39 cellular contexts compared by ENCODE assay signal in the genomic region with DNA sequence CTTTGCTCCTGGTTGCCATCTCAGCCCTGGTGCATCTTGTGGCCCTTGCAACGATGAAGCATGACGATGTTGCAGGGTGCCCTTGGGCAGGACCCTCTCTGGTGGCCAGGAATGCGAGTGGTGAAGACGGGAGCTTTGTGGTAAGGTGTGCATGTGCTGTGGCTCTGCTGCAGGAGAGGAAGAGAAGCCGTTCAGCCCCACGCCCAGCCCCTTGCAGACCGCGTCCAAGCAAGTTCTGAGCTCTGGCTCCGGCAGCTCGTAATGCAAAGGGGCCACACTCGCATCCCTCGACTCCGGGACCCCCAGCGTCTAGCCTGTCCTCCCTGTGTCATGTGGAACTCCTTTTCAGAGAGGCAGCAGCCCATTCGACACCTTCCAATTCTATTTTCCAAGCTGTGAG. TPM values are rescaled to one million over a fixed set of nuclear protein-coding genes. Genes with fewer than 3 reads are reported as not detected.
"Had no signal": no experiment of that assay in that cellular context is flagged by ENCODE, and none has a peak within 500 bp of the region (broad histone marks: within the 10 kb centered on the region; RNA-seq: fewer than 3 reads in every experiment).

No MANE protein-coding gene starts in this region.

- H3K4me3 Mint-ChIP-seq: activated B cell treated with CpG ODN at 0.5 μM for 24 hours; activated CD4-positive, alpha-beta memory T cell treated with anti-CD3 and anti-CD28 coated beads for 36 hours; activated CD4-positive, alpha-beta T cell treated with anti-CD3 and anti-CD28 coated beads, Interleukin-2, amount 10 ng/mL, durations not matched to agents 24 days and 14 days; activated CD8-positive, alpha-beta T cell treated with anti-CD3 and anti-CD28 coated beads for 36 hours; activated naive CD4-positive, alpha-beta T cell treated with anti-CD3 and anti-CD28 coated beads for 36 hours; activated naive CD8-positive, alpha-beta T cell treated with anti-CD3 and anti-CD28 coated beads for 36 hours; activated T-cell treated with anti-CD3 and anti-CD28 coated beads, Interleukin-2, amount 50 U/mL, for 4 hours; activated T-cell treated with anti-CD3 and anti-CD28 coated beads, Interleukin-2, amount 50 U/mL, for 72 hours; activated T-helper 1 cell treated with anti-CD3 and anti-CD28 coated beads, Interleukin-12 subunit alpha, Interleukin-12 subunit beta, Interleukin-2, Interleukin-4 antibody, amounts not matched to agents 30 ng/mL and 10 ng/mL and 1 ng/mL, durations not matched to agents 14 hours and 24 hours and 36 hours; activated T-helper 17 cell treated with anti-CD3 and anti-CD28 coated beads, Interleukin-2, amount 50 U/mL, for 72 hours; T-helper 1 cell treated with Interleukin-12 subunit alpha and Interleukin-12 subunit beta and Interleukin-4 antibody, amounts not matched to agents 30 μg/mL and 1 μg/mL, for 36 hours; T-helper 2 cell treated with Interferon-gamma antibody and Interleukin-4, amounts not matched to agents 5 μg/mL and 100 μg/mL, for 36 hours had no signal

- H3K4me1 Mint-ChIP-seq: activated B cell treated with CpG ODN at 0.5 μM for 24 hours; activated CD4-positive, alpha-beta T cell treated with anti-CD3 and anti-CD28 coated beads, Interleukin-2, amount 10 ng/mL, durations not matched to agents 24 days and 14 days; activated naive CD8-positive, alpha-beta T cell treated with anti-CD3 and anti-CD28 coated beads for 36 hours; activated T-helper 17 cell treated with anti-CD3 and anti-CD28 coated beads, Interleukin-2, amount 50 U/mL, for 72 hours had no signal

- H3K27ac Mint-ChIP-seq: activated B cell treated with CpG ODN at 0.5 μM for 24 hours; activated CD4-positive, alpha-beta memory T cell treated with anti-CD3 and anti-CD28 coated beads for 36 hours; activated CD4-positive, alpha-beta T cell treated with anti-CD3 and anti-CD28 coated beads, Interleukin-2, amount 10 ng/mL, durations not matched to agents 24 days and 14 days; activated CD8-positive, alpha-beta T cell treated with anti-CD3 and anti-CD28 coated beads for 36 hours; activated naive CD4-positive, alpha-beta T cell treated with anti-CD3 and anti-CD28 coated beads for 36 hours; activated naive CD4-positive, alpha-beta T cell treated with anti-CD3 and anti-CD28 coated beads, Interleukin-2, amount 50 U/mL, for 72 hours; activated naive CD8-positive, alpha-beta T cell treated with anti-CD3 and anti-CD28 coated beads for 36 hours; activated T-cell treated with anti-CD3 and anti-CD28 coated beads, Interleukin-2, amount 50 U/mL, for 72 hours; activated T-helper 1 cell treated with anti-CD3 and anti-CD28 coated beads, Interleukin-12 subunit alpha, Interleukin-12 subunit beta, Interleukin-2, Interleukin-4 antibody, amounts not matched to agents 30 ng/mL and 10 ng/mL and 1 ng/mL, durations not matched to agents 14 hours and 24 hours and 36 hours; activated T-helper 17 cell treated with anti-CD3 and anti-CD28 coated beads, Interleukin-2, amount 50 U/mL, for 72 hours; T-helper 1 cell treated with Interleukin-12 subunit alpha and Interleukin-12 subunit beta and Interleukin-4 antibody, amounts not matched to agents 30 μg/mL and 1 μg/mL, for 36 hours; T-helper 2 cell treated with Interferon-gamma antibody and Interleukin-4, amounts not matched to agents 5 μg/mL and 100 μg/mL, for 36 hours had no signal

- FAIRE-seq: astrocyte, TTC549 had no signal

- H3K36me3 Mint-ChIP-seq: activated CD4-positive, alpha-beta memory T cell treated with anti-CD3 and anti-CD28 coated beads for 36 hours; activated naive CD4-positive, alpha-beta T cell treated with anti-CD3 and anti-CD28 coated beads, Interleukin-2, amount 50 U/mL, for 72 hours; activated naive CD8-positive, alpha-beta T cell treated with anti-CD3 and anti-CD28 coated beads for 36 hours had no signal

- H3K4me3 ChIP-seq: adrenal gland, body of pancreas, breast epithelium had no signal

- H3K27ac ChIP-seq: adrenal gland, body of pancreas, brain microvascular endothelial cell, breast epithelium, VCaP had no signal

- H3K9me3 ChIP-seq: adrenal gland, body of pancreas, breast epithelium had no signal

- H3K4me1 ChIP-seq: adrenal gland, body of pancreas, breast epithelium had no signal

- H3K27me3 ChIP-seq: adrenal gland, body of pancreas, brain microvascular endothelial cell had no signal

- H3K36me3 ChIP-seq: adrenal gland, brain microvascular endothelial cell, breast epithelium had no signal

- DNase-seq: activated B cell treated with CpG ODN at 0.5 μM for 24 hours; activated CD4-positive, alpha-beta memory T cell treated with anti-CD3 and anti-CD28 coated beads for 36 hours; activated CD4-positive, alpha-beta T cell treated with anti-CD3 and anti-CD28 coated beads for 4 hours; activated CD4-positive, alpha-beta T cell treated with anti-CD3 and anti-CD28 coated beads, Interleukin-2, amount 10 ng/mL, durations not matched to agents 24 days and 14 days; activated CD4-positive, alpha-beta T cell treated with anti-CD3 and anti-CD28 coated beads, Interleukin-2, amount 50 U/mL, for 1 hour; activated CD4-positive, alpha-beta T cell treated with anti-CD3 and anti-CD28 coated beads, Interleukin-2, amount 50 U/mL, for 4 hours; activated CD4-positive, CD25-positive, alpha-beta regulatory T cell treated with anti-CD3 and anti-CD28 coated beads, Interleukin-2, amount 50 U/mL, for 72 hours; activated CD8-positive, alpha-beta memory T cell treated with anti-CD3 and anti-CD28 coated beads, Interleukin-2, amount 50 U/mL, for 4 hours; activated CD8-positive, alpha-beta T cell treated with anti-CD3 and anti-CD28 coated beads for 36 hours; activated effector memory CD4-positive, alpha-beta T cell treated with anti-CD3 and anti-CD28 coated beads, Interleukin-2, amount 50 U/mL, for 16 hours; activated gamma-delta T cell treated with Interleukin-2 at 50 U/mL for 16 hours; activated naive CD4-positive, alpha-beta T cell; activated naive CD4-positive, alpha-beta T cell treated with anti-CD3 and anti-CD28 coated beads for 36 hours; activated naive CD4-positive, alpha-beta T cell treated with anti-CD3 and anti-CD28 coated beads, Interleukin-2, amount 50 U/mL, for 16 hours; activated naive CD8-positive, alpha-beta T cell treated with anti-CD3 and anti-CD28 coated beads for 36 hours; activated T-cell treated with anti-CD3 and anti-CD28 coated beads for 4 hours; activated T-cell treated with anti-CD3 and anti-CD28 coated beads, Interleukin-2, amount 50 U/mL, for 1 hour; activated T-cell treated with anti-CD3 and anti-CD28 coated beads, Interleukin-2, amount 50 U/mL, for 4 hours; activated T-cell treated with anti-CD3 and anti-CD28 coated beads, Interleukin-2, amount 50 U/mL, for 72 hours; adrenal gland; amniotic stem cell; body of pancreas; brain microvascular endothelial cell; central memory CD4-positive, alpha-beta T cell; T-helper 1 cell; T-helper 2 cell; T-helper 9 cell had no signal

- H3K9me3 Mint-ChIP-seq: activated CD4-positive, alpha-beta memory T cell treated with anti-CD3 and anti-CD28 coated beads for 36 hours; activated CD4-positive, alpha-beta T cell treated with anti-CD3 and anti-CD28 coated beads, Interleukin-2, amount 10 ng/mL, durations not matched to agents 24 days and 14 days; activated CD8-positive, alpha-beta T cell treated with anti-CD3 and anti-CD28 coated beads for 36 hours; activated naive CD4-positive, alpha-beta T cell treated with anti-CD3 and anti-CD28 coated beads for 36 hours; activated naive CD8-positive, alpha-beta T cell treated with anti-CD3 and anti-CD28 coated beads for 36 hours; activated T-cell treated with anti-CD3 and anti-CD28 coated beads, Interleukin-2, amount 50 U/mL, for 4 hours; activated T-cell treated with anti-CD3 and anti-CD28 coated beads, Interleukin-2, amount 50 U/mL, for 72 hours; activated T-helper 1 cell treated with anti-CD3 and anti-CD28 coated beads, Interleukin-12 subunit alpha, Interleukin-12 subunit beta, Interleukin-2, Interleukin-4 antibody, amounts not matched to agents 30 ng/mL and 10 ng/mL and 1 ng/mL, durations not matched to agents 14 hours and 24 hours and 36 hours; activated T-helper 17 cell treated with anti-CD3 and anti-CD28 coated beads, Interleukin-2, amount 50 U/mL, for 72 hours; T-helper 2 cell treated with Interferon-gamma antibody and Interleukin-4, amounts not matched to agents 5 μg/mL and 100 μg/mL, for 36 hours had no signal

RNA-seq across cellular contexts. Expression of a gene that starts 21.0 kb away (rescaled TPM):
- total RNA-seq: activated B cell treated with CpG ODN at 0.5 μM for 24 hours; activated CD4-positive, alpha-beta memory T cell treated with anti-CD3 and anti-CD28 coated beads for 36 hours; activated CD4-positive, alpha-beta T cell treated with anti-CD3 and anti-CD28 coated beads, Interleukin-2, amount 10 ng/mL, durations not matched to agents 24 days and 14 days; activated CD8-positive, alpha-beta memory T cell treated with anti-CD3 and anti-CD28 coated beads for 36 hours; activated CD8-positive, alpha-beta T cell treated with anti-CD3 and anti-CD28 coated beads for 36 hours; activated naive CD4-positive, alpha-beta T cell treated with anti-CD3 and anti-CD28 coated beads for 36 hours; activated naive CD4-positive, alpha-beta T cell treated with anti-CD3 and anti-CD28 coated beads, Interleukin-2, amount 50 U/mL, for 72 hours; activated naive CD8-positive, alpha-beta T cell treated with anti-CD3 and anti-CD28 coated beads for 36 hours; activated T-cell treated with anti-CD3 and anti-CD28 coated beads, Interleukin-2, amount 50 U/mL, for 4 hours; activated T-cell treated with anti-CD3 and anti-CD28 coated beads, Interleukin-2, amount 50 U/mL, for 72 hours; activated T-helper 1 cell treated with anti-CD3 and anti-CD28 coated beads, Interleukin-12 subunit alpha, Interleukin-12 subunit beta, Interleukin-2, Interleukin-4 antibody, amounts not matched to agents 30 ng/mL and 10 ng/mL and 1 ng/mL, durations not matched to agents 14 hours and 24 hours and 36 hours; activated T-helper 17 cell treated with anti-CD3 and anti-CD28 coated beads, Interleukin-2, amount 50 U/mL, for 72 hours; aorta; astrocyte; body of pancreas; breast epithelium; cardiac septum had no signal

RNA-seq across cellular contexts. Expression of a gene that starts 33.9 kb away (rescaled TPM):
- total RNA-seq: activated B cell treated with CpG ODN at 0.5 μM for 24 hours; activated CD4-positive, alpha-beta memory T cell treated with anti-CD3 and anti-CD28 coated beads for 36 hours; activated CD4-positive, alpha-beta T cell treated with anti-CD3 and anti-CD28 coated beads, Interleukin-2, amount 10 ng/mL, durations not matched to agents 24 days and 14 days; activated CD8-positive, alpha-beta memory T cell treated with anti-CD3 and anti-CD28 coated beads for 36 hours; activated CD8-positive, alpha-beta T cell treated with anti-CD3 and anti-CD28 coated beads for 36 hours; activated naive CD4-positive, alpha-beta T cell treated with anti-CD3 and anti-CD28 coated beads for 36 hours; activated naive CD4-positive, alpha-beta T cell treated with anti-CD3 and anti-CD28 coated beads, Interleukin-2, amount 50 U/mL, for 72 hours; activated naive CD8-positive, alpha-beta T cell treated with anti-CD3 and anti-CD28 coated beads for 36 hours; activated T-cell treated with anti-CD3 and anti-CD28 coated beads, Interleukin-2, amount 50 U/mL, for 4 hours; activated T-cell treated with anti-CD3 and anti-CD28 coated beads, Interleukin-2, amount 50 U/mL, for 72 hours; activated T-helper 1 cell treated with anti-CD3 and anti-CD28 coated beads, Interleukin-12 subunit alpha, Interleukin-12 subunit beta, Interleukin-2, Interleukin-4 antibody, amounts not matched to agents 30 ng/mL and 10 ng/mL and 1 ng/mL, durations not matched to agents 14 hours and 24 hours and 36 hours had no signal
